8 cellular contexts compared by ENCODE assay signal in genomic region chr20:35699914-35700624, GRCh38. TPM values are rescaled to one million over a fixed set of nuclear protein-coding genes. Genes with fewer than 3 reads are reported as not detected.
DNase-seq lines count a peak whose midpoint lies in the region; ATAC-seq lines count a peak whose summit lies in the region.

No MANE protein-coding gene starts in this region.

- H3K27ac Mint-ChIP-seq in CD4-positive, alpha-beta memory T cell, result peak overlapping the region; percentile 93 to 99 (median 97)
- H3K27ac Mint-ChIP-seq in effector memory CD8-positive, alpha-beta T cell, result peak overlapping the region; percentile 98 to 99

- H3K27ac ChIP-seq in CD4-positive, alpha-beta memory T cell (ENCODE audit: low read depth, low read length), result peak overlapping the region; percentile 84

- no peaks in the 10 kb centered on the region for H3K27me3 Mint-ChIP-seq in CD4-positive, alpha-beta memory T cell
- no peaks in the 10 kb centered on the region for H3K27me3 Mint-ChIP-seq in effector memory CD8-positive, alpha-beta T cell

- no peak overlapping the region for H2AFZ ChIP-seq in neuron (ENCODE audit: low read depth, low read length)

- CTCF ChIA-PET in CD4-positive, alpha-beta memory T cell (lab: Charles Lee; ENCODE audit: partially characterized antibody), result interaction anchor here (0.8 to 2.8 kb wide), 5 partner anchors 9 to 99 kb away, joined by 3 to 8 read pairs (median 3); partner anchors contain the start of gene PHF20

- peaks cover 0 to 11% (median 0%) of the 10 kb centered on the region in 8 donors for H3K9me3 Mint-ChIP-seq in CD4-positive, alpha-beta memory T cell
- H3K9me3 Mint-ChIP-seq in effector memory CD8-positive, alpha-beta T cell, result no peaks in the 10 kb centered on the region

- peaks cover 38% of the 10 kb centered on the region for H3K36me3 ChIP-seq in CD4-positive, alpha-beta memory T cell (ENCODE audit: insufficient read depth, low read length)
- H3K36me3 ChIP-seq in neuron (ENCODE audit: insufficient read depth, low read length), result peaks cover 43% of the 10 kb centered on the region

- H3K4me3 Mint-ChIP-seq in CD4-positive, alpha-beta memory T cell, result peak overlapping the region; percentile 92 to 99 (median 95)
- peak overlapping the region; percentile 96 to 97 for H3K4me3 Mint-ChIP-seq in effector memory CD8-positive, alpha-beta T cell

- DNase-seq in CD4-positive, alpha-beta memory T cell, result no peak
- peak; percentile 59 for DNase-seq in OCI-M1 (lab: John Stamatoyannopoulos, UW)
- no peak for DNase-seq in effector memory CD8-positive, alpha-beta T cell
- DNase-seq in inferior parietal cortex (ENCODE audit: extremely low spot score), result no peak
- no peak for DNase-seq in midbrain (lab: John Stamatoyannopoulos, UW)

- POLR2A ChIA-PET in CD4-positive, alpha-beta memory T cell (lab: Charles Lee; ENCODE audit: partially characterized antibody), result interaction anchor here (0.7 to 6.8 kb wide), 19 partner anchors 11 to 254 kb away, joined by 3 to 100 read pairs (median 5); partner anchors contain the start of genes CPNE1, PHF20, RBM12 and RBM39

- H3K27me3 ChIP-seq in CD4-positive, alpha-beta memory T cell (ENCODE audit: insufficient read depth, low read length), result no peaks in the 10 kb centered on the region
- H3K27me3 ChIP-seq in neuron (ENCODE audit: insufficient read depth, low read length), result no peaks in the 10 kb centered on the region

- H3K36me3 Mint-ChIP-seq in CD4-positive, alpha-beta memory T cell, result peaks cover 30 to 67% of the 10 kb centered on the region in 2 donors
- H3K36me3 Mint-ChIP-seq in effector memory CD8-positive, alpha-beta T cell (ENCODE audit: insufficient read depth), result peaks cover 76% of the 10 kb centered on the region

- ATAC-seq in effector memory CD8-positive, alpha-beta T cell (replicated peaks), result no peak
- ATAC-seq in GM18861 (IDR thresholded peaks at IDR 0.05; ENCODE audit: unreplicated experiment), result no peak
- no peak for ATAC-seq in HG02870 (IDR thresholded peaks at IDR 0.05; ENCODE audit: unreplicated experiment)

- no peaks in the 10 kb centered on the region for H3K9me3 ChIP-seq in CD4-positive, alpha-beta memory T cell (ENCODE audit: control insufficient read depth in 1 of 2, low read length in 2 of 2)
- H3K9me3 ChIP-seq in neuron (ENCODE audit: low read length), result no peaks in the 10 kb centered on the region

- intact Hi-C loops in CD4-positive, alpha-beta memory T cell (cut with micrococcal nuclease), result loop anchor here (1.0 to 10.0 kb wide), 6 partner anchors 36 to 235 kb away; partner anchors contain the start of genes CPNE1 and RBM12

- H3K4me1 Mint-ChIP-seq in CD4-positive, alpha-beta memory T cell, result peaks cover 35 to 74% (median 42%) of the 10 kb centered on the region in 4 donors
- peaks cover 27 to 45% of the 10 kb centered on the region in 2 donors for H3K4me1 Mint-ChIP-seq in effector memory CD8-positive, alpha-beta T cell (ENCODE audit: low read depth in 2 of 2)

- H3K4me3 ChIP-seq in CD4-positive, alpha-beta memory T cell (ENCODE audit: low read length in 2 of 2), result peak overlapping the region; percentile 86 to 90
- H3K4me3 ChIP-seq in neuron (ENCODE audit: low read length), result peak overlapping the region; percentile 72

- H3K4me1 ChIP-seq in CD4-positive, alpha-beta memory T cell (ENCODE audit: insufficient read depth, low read length), result peaks cover 38% of the 10 kb centered on the region
- H3K4me1 ChIP-seq in neuron (ENCODE audit: insufficient read depth, low read length), result peaks cover 15% of the 10 kb centered on the region

RNA-seq across cellular contexts. Expression of gene ROMO1, which starts 0.9 kb away (rescaled TPM):
- total RNA-seq in CD4-positive, alpha-beta memory T cell, result 10 to 100 TPM; 38.4 to 43.8 TPM
- polyA plus RNA-seq in CD4-positive, alpha-beta memory T cell, result 100 to 1,000 TPM; 273 to 335 TPM

RNA-seq across cellular contexts. Expression of gene NFS1, which starts 0.9 kb away (rescaled TPM):
- 10 to 100 TPM; 30.3 to 33.6 TPM for total RNA-seq in CD4-positive, alpha-beta memory T cell
- polyA plus RNA-seq in CD4-positive, alpha-beta memory T cell, result 10 to 100 TPM in 1 of 2 donors, 1 to 10 TPM in 1; 6.3 to 28.3 TPM

RNA-seq across cellular contexts. Expression of gene CPNE1, which starts 35.4 kb away (rescaled TPM):
- total RNA-seq in CD4-positive, alpha-beta memory T cell, result 100 to 1,000 TPM; 316 to 353 TPM
- 100 to 1,000 TPM; 305 to 343 TPM for polyA plus RNA-seq in CD4-positive, alpha-beta memory T cell

RNA-seq across cellular contexts. Expression of gene RBM12, which starts 35.4 kb away (rescaled TPM):
- total RNA-seq in CD4-positive, alpha-beta memory T cell, result 100 to 1,000 TPM; 129 to 138 TPM
- polyA plus RNA-seq in CD4-positive, alpha-beta memory T cell, result 10 to 100 TPM; 29.9 to 52.8 TPM

RNA-seq across cellular contexts. Expression of gene RBM39, which starts 42.0 kb away (rescaled TPM):
- 100 to 1,000 TPM; 631 to 665 TPM for total RNA-seq in CD4-positive, alpha-beta memory T cell
- 100 to 1,000 TPM in 1 of 2 donors, 10 to 100 TPM in 1; 76.7 to 153 TPM for polyA plus RNA-seq in CD4-positive, alpha-beta memory T cell
